In genomic region chr21:14878971-14879370, GRCh38 we compare ENCODE assay signal across 1 cellular context.
TF ChIP-seq lines count a peak whose summit lies in the region.

No MANE protein-coding gene starts in this region.

TF ChIP-seq in HCT116, 20 proteins besides CTCF, POLR2A, EP300 and RAD21 (continued from another document):
- TF ChIP-seq ZBTB33 (IDR thresholded peaks at IDR 0.05; ENCODE audit: extremely low read depth, insufficient replicate concordance, low read length) = no peak
- no peak for TF ChIP-seq ZFX (IDR thresholded peaks at IDR 0.05)
- TF ChIP-seq SP1 (IDR thresholded peaks at IDR 0.05; ENCODE audit: low read depth) = no peak
- no peak for TF ChIP-seq YY1 (IDR thresholded peaks at IDR 0.05; ENCODE audit: extremely low read depth, insufficient replicate concordance, low read depth, low read length)
- no peak for TF ChIP-seq EGR1 (IDR thresholded peaks at IDR 0.05; ENCODE audit: low read depth)
- no peak for TF ChIP-seq EZH2phosphoT487 (IDR thresholded peaks at IDR 0.05; ENCODE audit: borderline replicate concordance)
